12 cellular contexts compared by ENCODE assay signal in the genomic region with DNA sequence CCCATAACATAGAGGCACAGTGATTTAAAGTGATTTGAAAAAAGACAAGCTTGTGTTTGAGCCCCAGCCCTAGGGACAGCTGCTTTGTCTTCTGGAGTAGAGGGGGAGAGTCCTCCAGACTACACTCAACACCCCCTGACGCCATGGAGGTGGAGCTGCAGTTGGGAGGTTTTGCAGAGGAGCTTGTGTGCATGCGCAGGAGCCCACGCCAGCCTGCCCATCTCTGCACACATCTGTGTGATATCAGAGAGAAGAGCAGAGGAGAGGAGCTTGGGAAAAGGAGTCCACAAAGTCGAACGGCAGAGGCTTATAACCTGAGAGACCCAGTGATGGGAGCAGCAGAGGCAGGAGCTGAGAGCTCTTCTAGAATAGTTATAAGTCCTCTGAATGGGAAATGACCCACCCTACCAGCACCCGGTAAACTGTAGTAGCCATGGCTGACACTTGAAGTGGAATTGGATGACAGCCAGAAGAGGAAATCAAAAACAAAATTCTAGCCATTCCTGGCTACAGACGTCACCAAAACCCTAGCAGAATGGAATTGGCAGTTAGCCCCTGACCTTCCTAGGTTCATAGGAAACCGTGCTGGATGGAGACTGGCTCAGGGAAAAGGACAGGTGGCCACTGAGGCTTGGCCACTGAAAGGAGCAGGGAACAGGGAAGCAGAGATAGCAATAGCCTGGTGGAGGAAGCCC.
DNase-seq lines count a peak whose midpoint lies in the region; FAIRE-seq and TF ChIP-seq lines count a peak whose summit lies in the region.
"Had no signal": no experiment of that assay in that cellular context is flagged by ENCODE, and none has a peak within 500 bp of the region (broad histone marks: within the 10 kb centered on the region; RNA-seq: fewer than 3 reads in every experiment).

No MANE protein-coding gene starts in this region.

- no peak overlapping the region for H3K4me3 ChIP-seq in bronchial epithelial cell (ENCODE audit: low read depth, low read length)
- H3K4me3 ChIP-seq in HAP-1 = no peak overlapping the region
- H3K4me3 ChIP-seq: A549, tibial nerve had no signal

- FAIRE-seq in bronchial epithelial cell (lab: Jason Lieb, UNC) = peak; percentile 79
- no peak for FAIRE-seq in H54 (lab: Jason Lieb, UNC)
- FAIRE-seq: A549, H1 had no signal

- H3K27me3 Mint-ChIP-seq in mesothelial cell of epicardium (ENCODE audit: low read depth) = peaks cover 4% of the 10 kb centered on the region
- H3K27me3 Mint-ChIP-seq in activated T-helper 2 cell treated with anti-CD3 and anti-CD28 coated beads, Interferon-gamma antibody, Interleukin-2, Interleukin-4, amounts not matched to agents 10 μg/mL and 5 μg/mL and 100 μg/mL, durations not matched to agents 14 hours and 24 hours and 36 hours (ENCODE audit: low read depth) = no peaks in the 10 kb centered on the region

- TF ChIP-seq CTCF in bronchial epithelial cell (IDR thresholded peaks at IDR 0.05; ENCODE audit: insufficient read depth, low read length, severe bottlenecking) = no peak
- TF ChIP-seq CTCF in mesothelial cell of epicardium (IDR thresholded peaks at IDR 0.05; ENCODE audit: unreplicated experiment) = no peak

- H3K27ac Mint-ChIP-seq in mesothelial cell of epicardium = peak overlapping the region; percentile 87
- H3K27ac Mint-ChIP-seq in activated T-helper 2 cell treated with anti-CD3 and anti-CD28 coated beads, Interferon-gamma antibody, Interleukin-2, Interleukin-4, amounts not matched to agents 10 μg/mL and 5 μg/mL and 100 μg/mL, durations not matched to agents 14 hours and 24 hours and 36 hours = no peak overlapping the region

- DNase-seq in NCI-H1694 treated with DMSO at 0.1 percent for 48 hours (lab: John Stamatoyannopoulos, UW) (peak; percentile 39), NCI-H1694 (lab: John Stamatoyannopoulos, UW) (no peak), NCI-H187 treated with DMSO at 0.1 percent for 48 hours (lab: John Stamatoyannopoulos, UW) (peak; percentile 31), bronchial epithelial cell (ENCODE audit: low read depth) (peak; percentile 37), mesothelial cell of epicardium (ENCODE audit: low spot score in 2 of 2, unreplicated experiment in 2 of 2) (no peak), HAP-1 (ENCODE audit: low spot score in 2 of 2) (no peak), H54 (ENCODE audit: insufficient read length, low spot score) (no peak)
- no peak for DNase-seq in activated T-helper 2 cell treated with anti-CD3 and anti-CD28 coated beads, Interferon-gamma antibody, Interleukin-2, Interleukin-4, amounts not matched to agents 10 μg/mL and 5 μg/mL and 100 μg/mL, durations not matched to agents 14 hours and 24 hours and 36 hours (ENCODE audit: low spot score)
- DNase-seq: activated CD4-positive, CD25-positive, alpha-beta regulatory T cell had no signal

- H3K9me3 Mint-ChIP-seq in mesothelial cell of epicardium = peaks cover 6% of the 10 kb centered on the region
- no peaks in the 10 kb centered on the region for H3K9me3 Mint-ChIP-seq in activated T-helper 2 cell treated with anti-CD3 and anti-CD28 coated beads, Interferon-gamma antibody, Interleukin-2, Interleukin-4, amounts not matched to agents 10 μg/mL and 5 μg/mL and 100 μg/mL, durations not matched to agents 14 hours and 24 hours and 36 hours

- in situ Hi-C loops in HAP-1 (cut with MboI; ENCODE audit: low sequenced_read_pairs) = no loop called here

- H3K36me3 ChIP-seq in bronchial epithelial cell (ENCODE audit: control insufficient read depth, insufficient read depth, low read length) = no peaks in the 10 kb centered on the region
- no peaks in the 10 kb centered on the region for H3K36me3 ChIP-seq in HAP-1 (replicated peaks)
- H3K36me3 ChIP-seq: tibial nerve had no signal

- no peak overlapping the region for H3K4me3 Mint-ChIP-seq in mesothelial cell of epicardium
- H3K4me3 Mint-ChIP-seq in activated T-helper 2 cell treated with anti-CD3 and anti-CD28 coated beads, Interferon-gamma antibody, Interleukin-2, Interleukin-4, amounts not matched to agents 10 μg/mL and 5 μg/mL and 100 μg/mL, durations not matched to agents 14 hours and 24 hours and 36 hours (ENCODE audit: low read depth) = no peak overlapping the region

- H3K4me1 ChIP-seq in HAP-1 = no peaks in the 10 kb centered on the region
- H3K4me1 ChIP-seq: A549 had no signal

- H3K9me3 ChIP-seq in HAP-1 = no peaks in the 10 kb centered on the region
- H3K9me3 ChIP-seq: A549 had no signal

- intact Hi-C loops in activated T-helper 2 cell treated with anti-CD3 and anti-CD28 coated beads, Interferon-gamma antibody, Interleukin-2, Interleukin-4, amounts not matched to agents 10 μg/mL and 5 μg/mL and 100 μg/mL, durations not matched to agents 14 hours and 24 hours and 36 hours (cut with micrococcal nuclease) = no loop called here

- no peaks in the 10 kb centered on the region for H3K36me3 Mint-ChIP-seq in mesothelial cell of epicardium
- H3K36me3 Mint-ChIP-seq in activated T-helper 2 cell treated with anti-CD3 and anti-CD28 coated beads, Interferon-gamma antibody, Interleukin-2, Interleukin-4, amounts not matched to agents 10 μg/mL and 5 μg/mL and 100 μg/mL, durations not matched to agents 14 hours and 24 hours and 36 hours (ENCODE audit: low read depth) = no peaks in the 10 kb centered on the region

- H3K27me3 ChIP-seq in bronchial epithelial cell (ENCODE audit: control insufficient read depth, insufficient read depth, low read length) (peaks cover 3% of the 10 kb centered on the region), HAP-1 (ENCODE audit: low read depth) (peaks cover 10% of the 10 kb centered on the region)
- H3K27me3 ChIP-seq: tibial nerve had no signal

- peaks cover 21% of the 10 kb centered on the region for H3K4me1 Mint-ChIP-seq in mesothelial cell of epicardium
- no peaks in the 10 kb centered on the region for H3K4me1 Mint-ChIP-seq in activated T-helper 2 cell treated with anti-CD3 and anti-CD28 coated beads, Interferon-gamma antibody, Interleukin-2, Interleukin-4, amounts not matched to agents 10 μg/mL and 5 μg/mL and 100 μg/mL, durations not matched to agents 14 hours and 24 hours and 36 hours (ENCODE audit: low read depth)

- no peak for TF ChIP-seq POLR2A in H54 (IDR thresholded peaks at IDR 0.05; ENCODE audit: low read depth, low read length)

Comparison
In these comparisons a context has a peak if more than half of its experiments do, and no peak if none do; other contexts are left out.
1. DNase-seq: peak in NCI-H1694 treated with DMSO at 0.1 percent for 48 hours (single experiment), NCI-H187 treated with DMSO at 0.1 percent for 48 hours (single experiment) and bronchial epithelial cell (single experiment); none in NCI-H1694 (single experiment), mesothelial cell of epicardium (0 of 2), HAP-1 (0 of 2), activated T-helper 2 cell treated with anti-CD3 and anti-CD28 coated beads, Interferon-gamma antibody, Interleukin-2, Interleukin-4, amounts not matched to agents 10 μg/mL and 5 μg/mL and 100 μg/mL, durations not matched to agents 14 hours and 24 hours and 36 hours (single experiment) and H54 (single experiment).